In the genomic region with DNA sequence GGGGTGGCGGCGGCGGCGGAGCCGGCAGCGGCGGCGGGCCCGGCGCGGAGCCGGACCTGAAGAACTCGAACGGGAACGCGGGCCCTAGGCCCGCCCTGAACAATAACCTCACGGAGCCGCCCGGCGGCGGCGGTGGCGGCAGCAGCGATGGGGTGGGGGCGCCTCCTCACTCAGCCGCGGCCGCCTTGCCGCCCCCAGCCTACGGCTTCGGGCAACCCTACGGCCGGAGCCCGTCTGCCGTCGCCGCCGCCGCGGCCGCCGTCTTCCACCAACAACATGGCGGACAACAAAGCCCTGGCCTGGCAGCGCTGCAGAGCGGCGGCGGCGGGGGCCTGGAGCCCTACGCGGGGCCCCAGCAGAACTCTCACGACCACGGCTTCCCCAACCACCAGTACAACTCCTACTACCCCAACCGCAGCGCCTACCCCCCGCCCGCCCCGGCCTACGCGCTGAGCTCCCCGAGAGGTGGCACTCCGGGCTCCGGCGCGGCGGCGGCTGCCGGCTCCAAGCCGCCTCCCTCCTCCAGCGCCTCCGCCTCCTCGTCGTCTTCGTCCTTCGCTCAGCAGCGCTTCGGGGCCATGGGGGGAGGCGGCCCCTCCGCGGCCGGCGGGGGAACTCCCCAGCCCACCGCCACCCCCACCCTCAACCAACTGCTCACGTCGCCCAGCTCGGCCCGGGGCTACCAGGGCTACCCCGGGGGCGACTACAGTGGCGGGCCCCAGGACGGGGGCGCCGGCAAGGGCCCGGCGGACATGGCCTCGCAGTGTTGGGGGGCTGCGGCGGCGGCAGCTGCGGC, we compare ENCODE assay signal across 8 cellular contexts. TPM values are rescaled to one million over a fixed set of nuclear protein-coding genes. Genes with fewer than 3 reads are reported as not detected.
DNase-seq lines count a peak whose midpoint lies in the region; ATAC-seq and TF ChIP-seq lines count a peak whose summit lies in the region.

No MANE protein-coding gene starts in this region.

- POLR2A ChIA-PET in activated CD4-positive, alpha-beta T cell treated with anti-CD3 and anti-CD28 coated beads for 36 hours (lab: Charles Lee), result interaction anchor here (0.5 to 7.4 kb wide), 9 partner anchors 27 to 168 kb away, joined by 3 to 83 read pairs (median 6); partner anchors contain the start of gene PIGV

- peaks cover 27% of the 10 kb centered on the region for H3K4me1 Mint-ChIP-seq in activated CD4-positive, alpha-beta T cell treated with anti-CD3 and anti-CD28 coated beads for 36 hours

- no peak for ATAC-seq in activated CD4-positive, alpha-beta T cell treated with anti-CD3 and anti-CD28 coated beads for 36 hours
- peak; percentile 0 for ATAC-seq in mucosa of descending colon
- ATAC-seq in HG02642 (IDR thresholded peaks at IDR 0.05; ENCODE audit: poor library complexity, unreplicated experiment), result no peak

- H3K4me3 Mint-ChIP-seq in activated CD4-positive, alpha-beta T cell treated with anti-CD3 and anti-CD28 coated beads for 36 hours, result peak overlapping the region; percentile 66

- H3K36me3 ChIP-seq in mucosa of descending colon (ENCODE audit: low read depth), result peaks cover 8% of the 10 kb centered on the region

- intact Hi-C loops in activated CD4-positive, alpha-beta T cell treated with anti-CD3 and anti-CD28 coated beads for 36 hours (cut with DNase I, micrococcal nuclease), result loop anchor here (1.0 to 10.0 kb wide), 3 partner anchors 93 to 1952 kb away; partner anchors contain the start of genes CLIC4 (in 1 of the 2) and TRNAU1AP (in 1 of the 2)
- intact Hi-C loops in mucosa of descending colon (cut with DNase I, micrococcal nuclease), result loop anchor here in 1 of 2 donors (10.0 kb wide), 1 partner anchor 88 kb away; the partner anchor contains the start of gene PIGV

- peaks cover 53% of the 10 kb centered on the region for H3K4me1 ChIP-seq in mucosa of descending colon (ENCODE audit: low read depth)

- peak overlapping the region; percentile 44 for H3K27ac Mint-ChIP-seq in activated CD4-positive, alpha-beta T cell treated with anti-CD3 and anti-CD28 coated beads for 36 hours

- no peaks in the 10 kb centered on the region for H3K27me3 Mint-ChIP-seq in activated CD4-positive, alpha-beta T cell treated with anti-CD3 and anti-CD28 coated beads for 36 hours

- no peaks in the 10 kb centered on the region for H3K9me3 Mint-ChIP-seq in activated CD4-positive, alpha-beta T cell treated with anti-CD3 and anti-CD28 coated beads for 36 hours (ENCODE audit: low read depth)

- TF ChIP-seq CTCF in mucosa of descending colon (IDR thresholded peaks at IDR 0.05), result no peak

- H3K36me3 Mint-ChIP-seq in activated CD4-positive, alpha-beta T cell treated with anti-CD3 and anti-CD28 coated beads for 36 hours (ENCODE audit: low read depth), result no peaks in the 10 kb centered on the region

- CTCF ChIA-PET in activated CD4-positive, alpha-beta T cell treated with anti-CD3 and anti-CD28 coated beads for 36 hours (lab: Charles Lee), result interaction anchor here (0.6 to 4.1 kb wide), 4 partner anchors 9 to 448 kb away, joined by 3 to 41 read pairs (median 8); partner anchors contain the start of gene PIGV

- peak overlapping the region; percentile 94 for H3K4me3 ChIP-seq in mucosa of descending colon

- H3K9me3 ChIP-seq in mucosa of descending colon, result no peaks in the 10 kb centered on the region

- peak; percentile 71 for DNase-seq in NK-92 treated with Interleukin-12 subunit alpha and Interleukin-12 subunit beta, amount 100 ng/mL, for 24 hours (lab: John Stamatoyannopoulos, UW)
- no peak for DNase-seq in NK-92 (lab: John Stamatoyannopoulos, UW; ENCODE audit: unreplicated experiment)
- DNase-seq in activated CD4-positive, alpha-beta T cell treated with anti-CD3 and anti-CD28 coated beads for 36 hours, result peak; percentile 82
- DNase-seq in dermis blood vessel endothelial cell, result peak; percentile 49
- DNase-seq in mucosa of descending colon, result peak; percentile 46 to 78 (median 71)
- DNase-seq in stimulated activated CD8-positive, alpha-beta memory T cell treated with anti-CD3 and anti-CD28 coated beads, Interleukin-7, amount 100 ng/mL, for 1 hour (ENCODE audit: low read depth in 2 of 2), result peak; percentile 39 to 50
- no peak for DNase-seq in DMS79 treated with DMSO at 0.1 percent for 48 hours (lab: John Stamatoyannopoulos, UW)

RNA-seq across cellular contexts. Expression of gene ARID1A, which starts 1.0 kb away (rescaled TPM):
- 100 to 1,000 TPM in 1 of 2 experiments, 10 to 100 TPM in 1; 73.1 to 112 TPM for total RNA-seq in activated CD4-positive, alpha-beta T cell treated with anti-CD3 and anti-CD28 coated beads for 36 hours
- total RNA-seq in dermis blood vessel endothelial cell (14.5 and 28.3 TPM in 2 replicates), mucosa of descending colon (10 to 100 TPM; 59.9 to 81.2 (median 65.4) TPM)

Comparison
In these comparisons a context has a peak if more than half of its experiments do, and no peak if none do; other contexts are left out.
1. DNase-seq: peak in NK-92 treated with Interleukin-12 subunit alpha and Interleukin-12 subunit beta, amount 100 ng/mL, for 24 hours (single experiment), activated CD4-positive, alpha-beta T cell treated with anti-CD3 and anti-CD28 coated beads for 36 hours (single experiment), dermis blood vessel endothelial cell (single experiment), mucosa of descending colon (3 of 3) and stimulated activated CD8-positive, alpha-beta memory T cell treated with anti-CD3 and anti-CD28 coated beads, Interleukin-7, amount 100 ng/mL, for 1 hour (2 of 2); none in NK-92 (single experiment) and DMS79 treated with DMSO at 0.1 percent for 48 hours (single experiment).